Comparison of ENCODE assay signal across 1 cellular context in genomic region chrX:119757646-119757978, GRCh38.
TF ChIP-seq lines count a peak whose summit lies in the region.

No MANE protein-coding gene starts in this region.

TF ChIP-seq in GM23338, 12 proteins besides CTCF, POLR2A, EP300 and RAD21:
- TF ChIP-seq, protein P1, sequence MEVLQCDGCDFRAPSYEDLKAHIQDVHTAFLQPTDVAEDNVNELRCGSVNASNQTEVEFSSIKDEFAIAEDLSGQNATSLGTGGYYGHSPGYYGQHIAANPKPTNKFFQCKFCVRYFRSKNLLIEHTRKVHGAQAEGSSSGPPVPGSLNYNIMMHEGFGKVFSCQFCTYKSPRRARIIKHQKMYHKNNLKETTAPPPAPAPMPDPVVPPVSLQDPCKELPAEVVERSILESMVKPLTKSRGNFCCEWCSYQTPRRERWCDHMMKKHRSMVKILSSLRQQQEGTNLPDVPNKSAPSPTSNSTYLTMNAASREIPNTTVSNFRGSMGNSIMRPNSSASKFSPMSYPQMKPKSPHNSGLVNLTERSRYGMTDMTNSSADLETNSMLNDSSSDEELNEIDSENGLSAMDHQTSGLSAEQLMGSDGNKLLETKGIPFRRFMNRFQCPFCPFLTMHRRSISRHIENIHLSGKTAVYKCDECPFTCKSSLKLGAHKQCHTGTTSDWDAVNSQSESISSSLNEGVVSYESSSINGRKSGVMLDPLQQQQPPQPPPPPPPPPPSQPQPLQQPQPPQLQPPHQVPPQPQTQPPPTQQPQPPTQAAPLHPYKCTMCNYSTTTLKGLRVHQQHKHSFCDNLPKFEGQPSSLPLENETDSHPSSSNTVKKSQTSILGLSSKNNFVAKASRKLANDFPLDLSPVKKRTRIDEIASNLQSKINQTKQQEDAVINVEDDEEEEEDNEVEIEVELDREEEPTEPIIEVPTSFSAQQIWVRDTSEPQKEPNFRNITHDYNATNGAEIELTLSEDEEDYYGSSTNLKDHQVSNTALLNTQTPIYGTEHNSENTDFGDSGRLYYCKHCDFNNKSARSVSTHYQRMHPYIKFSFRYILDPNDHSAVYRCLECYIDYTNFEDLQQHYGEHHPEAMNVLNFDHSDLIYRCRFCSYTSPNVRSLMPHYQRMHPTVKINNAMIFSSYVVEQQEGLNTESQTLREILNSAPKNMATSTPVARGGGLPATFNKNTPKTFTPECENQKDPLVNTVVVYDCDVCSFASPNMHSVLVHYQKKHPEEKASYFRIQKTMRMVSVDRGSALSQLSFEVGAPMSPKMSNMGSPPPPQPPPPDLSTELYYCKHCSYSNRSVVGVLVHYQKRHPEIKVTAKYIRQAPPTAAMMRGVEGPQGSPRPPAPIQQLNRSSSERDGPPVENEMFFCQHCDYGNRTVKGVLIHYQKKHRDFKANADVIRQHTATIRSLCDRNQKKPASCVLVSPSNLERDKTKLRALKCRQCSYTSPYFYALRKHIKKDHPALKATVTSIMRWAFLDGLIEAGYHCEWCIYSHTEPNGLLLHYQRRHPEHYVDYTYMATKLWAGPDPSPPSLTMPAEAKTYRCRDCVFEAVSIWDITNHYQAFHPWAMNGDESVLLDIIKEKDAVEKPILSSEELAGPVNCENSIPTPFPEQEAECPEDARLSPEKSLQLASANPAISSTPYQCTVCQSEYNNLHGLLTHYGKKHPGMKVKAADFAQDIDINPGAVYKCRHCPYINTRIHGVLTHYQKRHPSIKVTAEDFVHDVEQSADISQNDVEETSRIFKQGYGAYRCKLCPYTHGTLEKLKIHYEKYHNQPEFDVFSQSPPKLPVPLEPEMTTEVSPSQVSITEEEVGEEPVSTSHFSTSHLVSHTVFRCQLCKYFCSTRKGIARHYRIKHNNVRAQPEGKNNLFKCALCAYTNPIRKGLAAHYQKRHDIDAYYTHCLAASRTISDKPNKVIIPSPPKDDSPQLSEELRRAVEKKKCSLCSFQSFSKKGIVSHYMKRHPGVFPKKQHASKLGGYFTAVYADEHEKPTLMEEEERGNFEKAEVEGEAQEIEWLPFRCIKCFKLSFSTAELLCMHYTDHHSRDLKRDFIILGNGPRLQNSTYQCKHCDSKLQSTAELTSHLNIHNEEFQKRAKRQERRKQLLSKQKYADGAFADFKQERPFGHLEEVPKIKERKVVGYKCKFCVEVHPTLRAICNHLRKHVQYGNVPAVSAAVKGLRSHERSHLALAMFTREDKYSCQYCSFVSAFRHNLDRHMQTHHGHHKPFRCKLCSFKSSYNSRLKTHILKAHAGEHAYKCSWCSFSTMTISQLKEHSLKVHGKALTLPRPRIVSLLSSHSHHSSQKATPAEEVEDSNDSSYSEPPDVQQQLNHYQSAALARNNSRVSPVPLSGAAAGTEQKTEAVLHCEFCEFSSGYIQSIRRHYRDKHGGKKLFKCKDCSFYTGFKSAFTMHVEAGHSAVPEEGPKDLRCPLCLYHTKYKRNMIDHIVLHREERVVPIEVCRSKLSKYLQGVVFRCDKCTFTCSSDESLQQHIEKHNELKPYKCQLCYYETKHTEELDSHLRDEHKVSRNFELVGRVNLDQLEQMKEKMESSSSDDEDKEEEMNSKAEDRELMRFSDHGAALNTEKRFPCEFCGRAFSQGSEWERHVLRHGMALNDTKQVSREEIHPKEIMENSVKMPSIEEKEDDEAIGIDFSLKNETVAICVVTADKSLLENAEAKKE (CRISPR knock-in tag; IDR thresholded peaks at IDR 0.05), result no peak
- TF ChIP-seq EZH2phosphoT487 (IDR thresholded peaks at IDR 0.05; ENCODE audit: unreplicated experiment) (no peak), POLR2AphosphoS5 (IDR thresholded peaks at IDR 0.05; ENCODE audit: low read depth) (no peak), NANOG (IDR thresholded peaks at IDR 0.05; ENCODE audit: borderline replicate concordance) (no peak), STAT1 (IDR thresholded peaks at IDR 0.05; ENCODE audit: unreplicated experiment) (no peak), EZH2 (IDR thresholded peaks at IDR 0.05; ENCODE audit: low read depth, unreplicated experiment) (no peak), CREB1 (CRISPR knock-in tag; IDR thresholded peaks at IDR 0.05; ENCODE audit: low read depth) (no peak), ETS1 (IDR thresholded peaks at IDR 0.05) (no peak), JUNB (IDR thresholded peaks at IDR 0.05; ENCODE audit: unreplicated experiment) (no peak), ZNF114 (CRISPR knock-in tag; IDR thresholded peaks at IDR 0.05) (no peak), ZNF331 (CRISPR knock-in tag; IDR thresholded peaks at IDR 0.05; ENCODE audit: low read depth) (no peak)
- TF ChIP-seq, protein P2, sequence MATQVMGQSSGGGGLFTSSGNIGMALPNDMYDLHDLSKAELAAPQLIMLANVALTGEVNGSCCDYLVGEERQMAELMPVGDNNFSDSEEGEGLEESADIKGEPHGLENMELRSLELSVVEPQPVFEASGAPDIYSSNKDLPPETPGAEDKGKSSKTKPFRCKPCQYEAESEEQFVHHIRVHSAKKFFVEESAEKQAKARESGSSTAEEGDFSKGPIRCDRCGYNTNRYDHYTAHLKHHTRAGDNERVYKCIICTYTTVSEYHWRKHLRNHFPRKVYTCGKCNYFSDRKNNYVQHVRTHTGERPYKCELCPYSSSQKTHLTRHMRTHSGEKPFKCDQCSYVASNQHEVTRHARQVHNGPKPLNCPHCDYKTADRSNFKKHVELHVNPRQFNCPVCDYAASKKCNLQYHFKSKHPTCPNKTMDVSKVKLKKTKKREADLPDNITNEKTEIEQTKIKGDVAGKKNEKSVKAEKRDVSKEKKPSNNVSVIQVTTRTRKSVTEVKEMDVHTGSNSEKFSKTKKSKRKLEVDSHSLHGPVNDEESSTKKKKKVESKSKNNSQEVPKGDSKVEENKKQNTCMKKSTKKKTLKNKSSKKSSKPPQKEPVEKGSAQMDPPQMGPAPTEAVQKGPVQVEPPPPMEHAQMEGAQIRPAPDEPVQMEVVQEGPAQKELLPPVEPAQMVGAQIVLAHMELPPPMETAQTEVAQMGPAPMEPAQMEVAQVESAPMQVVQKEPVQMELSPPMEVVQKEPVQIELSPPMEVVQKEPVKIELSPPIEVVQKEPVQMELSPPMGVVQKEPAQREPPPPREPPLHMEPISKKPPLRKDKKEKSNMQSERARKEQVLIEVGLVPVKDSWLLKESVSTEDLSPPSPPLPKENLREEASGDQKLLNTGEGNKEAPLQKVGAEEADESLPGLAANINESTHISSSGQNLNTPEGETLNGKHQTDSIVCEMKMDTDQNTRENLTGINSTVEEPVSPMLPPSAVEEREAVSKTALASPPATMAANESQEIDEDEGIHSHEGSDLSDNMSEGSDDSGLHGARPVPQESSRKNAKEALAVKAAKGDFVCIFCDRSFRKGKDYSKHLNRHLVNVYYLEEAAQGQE (IDR thresholded peaks at IDR 0.05; ENCODE audit: unreplicated experiment), result no peak
